In the genomic region with DNA sequence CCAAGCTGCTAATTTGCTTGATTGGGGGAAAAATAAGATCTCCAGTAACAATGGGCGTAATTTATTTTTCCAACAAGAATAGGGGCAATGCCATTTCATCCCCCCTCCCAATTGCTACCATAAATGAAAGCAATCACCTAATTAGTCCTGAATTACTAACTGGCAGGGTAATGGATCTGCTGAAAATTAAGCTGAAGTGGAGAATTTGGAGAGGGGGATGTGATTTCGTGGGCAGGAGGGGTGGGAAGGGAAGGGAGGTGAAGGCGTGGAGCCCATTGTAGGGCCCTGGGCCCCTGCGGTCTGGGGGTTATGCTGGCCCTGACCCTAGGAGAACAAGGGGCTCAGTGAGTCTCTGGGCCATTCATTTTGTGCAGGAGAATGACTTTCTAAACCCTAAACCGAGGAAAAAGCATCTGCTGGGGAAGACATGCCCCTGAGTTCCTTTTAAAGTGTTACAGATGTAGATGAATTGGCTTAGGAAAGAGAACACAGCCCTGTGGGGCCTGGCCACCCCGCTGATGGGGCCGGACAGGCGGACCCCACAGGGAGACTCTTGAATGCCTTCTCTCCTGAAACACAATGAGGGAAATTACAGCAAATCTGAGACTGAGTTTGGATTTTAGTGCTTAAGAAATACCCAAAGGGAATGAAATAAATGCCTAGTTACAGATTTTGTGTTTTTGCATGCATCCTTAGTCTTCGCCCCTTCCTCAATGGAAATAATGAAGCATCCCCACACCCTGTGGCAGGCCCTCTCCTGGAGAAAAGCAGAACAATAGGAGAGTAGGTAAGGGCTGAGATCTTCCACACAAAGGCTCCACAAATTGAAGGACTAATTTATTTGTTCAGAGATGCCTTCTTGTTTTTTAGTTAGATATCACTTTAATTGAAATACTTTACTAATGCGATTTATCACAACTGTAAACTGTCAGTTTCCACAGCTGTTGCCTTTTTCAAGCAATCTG, we compare ENCODE assay signal across 11 cellular contexts.
DNase-seq lines count a peak whose midpoint lies in the region; ATAC-seq and TF ChIP-seq lines count a peak whose summit lies in the region.
"Had no signal": no experiment of that assay in that cellular context is flagged by ENCODE, and none has a peak within 500 bp of the region (broad histone marks: within the 10 kb centered on the region; RNA-seq: fewer than 3 reads in every experiment).

No MANE protein-coding gene starts in this region.

- peak overlapping the region; percentile 79 for H3K4me3 Mint-ChIP-seq in neural progenitor cell
- H3K4me3 Mint-ChIP-seq: natural killer cell had no signal

- DNase-seq in G401 (ENCODE audit: low spot score) (peak; percentile 31), M059J (ENCODE audit: low read depth) (peak; percentile 14), coronary artery (ENCODE audit: low spot score) (no peak), neural progenitor cell (ENCODE audit: low spot score) (peak; percentile 90), DMS153 (lab: John Stamatoyannopoulos, UW) (no peak), lower lobe of right lung (no peak), aorta (no peak), transverse colon (no peak)
- DNase-seq: GOT3 had no signal

- H3K9me3 Mint-ChIP-seq in neural progenitor cell = peaks cover 28% of the 10 kb centered on the region
- H3K9me3 Mint-ChIP-seq: natural killer cell had no signal

- H3K27ac ChIP-seq in coronary artery (no peak overlapping the region), neural progenitor cell (peak overlapping the region; percentile 98), lower lobe of right lung (no peak overlapping the region), aorta (ENCODE audit: low read depth in 1 of 2, low read length in 2 of 2) (no peak overlapping the region), transverse colon (no peak overlapping the region)
- H3K27ac ChIP-seq: skin epidermis had no signal

- peaks cover 71% of the 10 kb centered on the region for H3K4me1 Mint-ChIP-seq in neural progenitor cell

- no peaks in the 10 kb centered on the region for H4K20me1 ChIP-seq in neural progenitor cell (ENCODE audit: low read depth)

- H3K79me2 ChIP-seq in neural progenitor cell (ENCODE audit: low read depth) = no peaks in the 10 kb centered on the region

- in situ Hi-C loops in G401 (cut with HindIII; ENCODE audit: low sequenced_read_pairs) (no loop called here), transverse colon (cut with MboI; ENCODE audit: low pct_ligation_motif_present in 1 of 4, low pct_unique_long_range_greater_than_20kb in 1 of 4, low sequenced_read_pairs in 3 of 4) (no loop called here)

- peaks cover 59% of the 10 kb centered on the region for H3F3A ChIP-seq in neural progenitor cell (ENCODE audit: low read depth)

- TF ChIP-seq POLR2A in transverse colon (IDR thresholded peaks at IDR 0.05) = no peak

- H3K36me3 ChIP-seq in neural progenitor cell = no peaks in the 10 kb centered on the region
- H3K36me3 ChIP-seq in lower lobe of right lung = no peaks in the 10 kb centered on the region
- no peaks in the 10 kb centered on the region for H3K36me3 ChIP-seq in aorta (ENCODE audit: control insufficient read depth in 1 of 2, insufficient read depth in 2 of 2, low read length in 1 of 2)
- H3K36me3 ChIP-seq in transverse colon = no peaks in the 10 kb centered on the region

- H3K9me3 ChIP-seq in neural progenitor cell (ENCODE audit: low read depth) (no peaks in the 10 kb centered on the region), lower lobe of right lung (no peaks in the 10 kb centered on the region), aorta (ENCODE audit: control insufficient read depth, low read length) (no peaks in the 10 kb centered on the region), transverse colon (no peaks in the 10 kb centered on the region)

- 76 to 78% methylated on average over 10 of the region's 10 CpGs for WGBS in aorta, 2 donors
- 71 to 76% methylated on average over 9 to 10 of the region's 10 CpGs for WGBS in transverse colon (ENCODE audit: low coverage in 1 of 2), 2 donors

- H3K4me3 ChIP-seq in coronary artery (peak overlapping the region; percentile 45), neural progenitor cell (no peak overlapping the region), lower lobe of right lung (no peak overlapping the region), aorta (ENCODE audit: low read length in 2 of 2) (no peak overlapping the region), transverse colon (no peak overlapping the region)
- H3K4me3 ChIP-seq: skin epidermis had no signal

- peaks cover 13% of the 10 kb centered on the region for H3K36me3 Mint-ChIP-seq in neural progenitor cell
- H3K36me3 Mint-ChIP-seq: natural killer cell had no signal

- peak overlapping the region; percentile 59 for H3K4me2 ChIP-seq in neural progenitor cell

- no peaks in the 10 kb centered on the region for H3K27me3 ChIP-seq in neural progenitor cell
- no peaks in the 10 kb centered on the region for H3K27me3 ChIP-seq in lower lobe of right lung (ENCODE audit: low read depth)
- no peaks in the 10 kb centered on the region for H3K27me3 ChIP-seq in aorta (ENCODE audit: control insufficient read depth in 1 of 2, insufficient read depth in 2 of 2, low read length in 1 of 2)
- peaks cover 9% of the 10 kb centered on the region for H3K27me3 ChIP-seq in transverse colon

- H3K27me3 Mint-ChIP-seq in neural progenitor cell (ENCODE audit: insufficient read depth, low read depth) = peaks cover 29% of the 10 kb centered on the region

- intact Hi-C loops in lower lobe of right lung (cut with DNase I) (no loop called here), aorta (cut with DNase I) (loop anchor here in 1 of 2 donors (10.0 kb wide), 1 partner anchor 65 kb away; no protein-coding TSS in a partner anchor), transverse colon (cut with DNase I; ENCODE audit: low total_unique reads) (no loop called here)

- peak overlapping the region; percentile 78 for H3K27ac Mint-ChIP-seq in neural progenitor cell
- H3K27ac Mint-ChIP-seq: natural killer cell had no signal

- H2AFZ ChIP-seq in neural progenitor cell (replicated peaks) = no peak overlapping the region

- no peak overlapping the region for H3K9ac ChIP-seq in neural progenitor cell

- ATAC-seq in lower lobe of right lung = no peak
- no peak for ATAC-seq in aorta (ENCODE audit: low FRiP score)

- no peak for TF ChIP-seq EP300 in transverse colon (IDR thresholded peaks at IDR 0.05; ENCODE audit: low read depth)

- H3K4me1 ChIP-seq in neural progenitor cell = peaks cover 43% of the 10 kb centered on the region
- H3K4me1 ChIP-seq in lower lobe of right lung = peaks cover 10% of the 10 kb centered on the region
- H3K4me1 ChIP-seq in aorta (ENCODE audit: control insufficient read depth in 1 of 2, insufficient read depth in 2 of 2, low read length in 2 of 2) = no peaks in the 10 kb centered on the region
- H3K4me1 ChIP-seq in transverse colon = peaks cover 0 to 3% (median 0%) of the 10 kb centered on the region in 4 donors

- TF ChIP-seq CTCF in coronary artery (IDR thresholded peaks at IDR 0.05) = no peak
- TF ChIP-seq CTCF in neural progenitor cell (IDR thresholded peaks at IDR 0.05) = peak; percentile 28
- TF ChIP-seq CTCF in lower lobe of right lung (IDR thresholded peaks at IDR 0.05) = no peak
- no peak for TF ChIP-seq CTCF in transverse colon (IDR thresholded peaks at IDR 0.05)

Comparison
In these comparisons a context has a peak if more than half of its experiments do, and no peak if none do; other contexts are left out.
1. DNase-seq: peak in G401 (single experiment), M059J (single experiment) and neural progenitor cell (single experiment); none in coronary artery (single experiment), DMS153 (single experiment), lower lobe of right lung (single experiment), aorta (0 of 2) and transverse colon (single experiment).